ENCODE assay signal across 34 cellular contexts in genomic region chr11:20078846-20079245, GRCh38.
"Had no signal": no experiment of that assay in that cellular context is flagged by ENCODE, and none has a peak within 500 bp of the region (broad histone marks: within the 10 kb centered on the region; RNA-seq: fewer than 3 reads in every experiment).

No MANE protein-coding gene starts in this region.

- H3K4me3 ChIP-seq: colonic mucosa, esophagus squamous epithelium, gastroesophageal sphincter had no signal

- H3K27ac Mint-ChIP-seq: activated CD4-positive, alpha-beta memory T cell treated with anti-CD3 and anti-CD28 coated beads, Interleukin-2, amount 10 ng/mL, durations not matched to agents 7 days and 5 days; activated CD4-positive, alpha-beta T cell treated with anti-CD3 and anti-CD28 coated beads, Interleukin-2, amount 10 ng/mL, durations not matched to agents 7 days and 5 days; activated naive CD8-positive, alpha-beta T cell; activated T-cell treated with anti-CD3 and anti-CD28 coated beads, Interleukin-2, amount 50 U/mL, for 24 hours; activated T-helper 17 cell treated with anti-CD3 and anti-CD28 coated beads, Interleukin-2, amount 50 U/mL, for 72 hours; T-helper 17 cell; T-helper 2 cell treated with Interferon-gamma antibody and Interleukin-4, amounts not matched to agents 5 μg/mL and 100 μg/mL, for 36 hours; WTC11 had no signal

- H3K27me3 Mint-ChIP-seq: activated T-helper 17 cell treated with anti-CD3 and anti-CD28 coated beads, Interleukin-2, amount 50 U/mL, for 72 hours had no signal

- H3K36me3 Mint-ChIP-seq: activated naive CD8-positive, alpha-beta T cell had no signal

- DNase-seq: activated CD4-positive, alpha-beta memory T cell treated with anti-CD3 and anti-CD28 coated beads, Interleukin-2, amount 10 ng/mL, durations not matched to agents 7 days and 5 days; activated CD4-positive, alpha-beta T cell treated with anti-CD3 and anti-CD28 coated beads for 1 hour; activated CD4-positive, alpha-beta T cell treated with anti-CD3 and anti-CD28 coated beads for 4 hours; activated CD4-positive, alpha-beta T cell treated with anti-CD3 and anti-CD28 coated beads, Interleukin-2, amount 10 ng/mL, durations not matched to agents 7 days and 5 days; activated CD4-positive, alpha-beta T cell treated with anti-CD3 and anti-CD28 coated beads, Interleukin-2, amount 50 U/mL, for 4 hours; activated CD8-positive, alpha-beta memory T cell treated with anti-CD3 and anti-CD28 coated beads, Interleukin-2, amount 50 U/mL, for 48 hours; activated effector memory CD4-positive, alpha-beta T cell treated with Interleukin-2 at 50 U/mL for 16 hours; activated gamma-delta T cell treated with Interleukin-2 at 50 U/mL for 16 hours; activated naive CD4-positive, alpha-beta T cell treated with anti-CD3 and anti-CD28 coated beads, Interleukin-2, amount 50 U/mL, for 16 hours; activated naive CD4-positive, alpha-beta T cell treated with Interleukin-2 at 50 U/mL for 16 hours; activated T-cell treated with anti-CD3 and anti-CD28 coated beads for 4 hours; activated T-cell treated with anti-CD3 and anti-CD28 coated beads, Interleukin-2, amount 50 U/mL, for 24 hours; amniotic stem cell; anterior cingulate cortex; brain microvascular endothelial cell; caudate nucleus; cerebellar nuclear complex; colonic mucosa; effector CD8-positive, alpha-beta T cell; esophagus squamous epithelium; foreskin melanocyte; T-helper 1 cell; T-helper 17 cell; T1000 had no signal

- H3K4me3 Mint-ChIP-seq: activated CD4-positive, alpha-beta memory T cell treated with anti-CD3 and anti-CD28 coated beads, Interleukin-2, amount 10 ng/mL, durations not matched to agents 7 days and 5 days; activated CD4-positive, alpha-beta T cell treated with anti-CD3 and anti-CD28 coated beads, Interleukin-2, amount 10 ng/mL, durations not matched to agents 7 days and 5 days; activated naive CD8-positive, alpha-beta T cell; activated T-cell treated with anti-CD3 and anti-CD28 coated beads, Interleukin-2, amount 50 U/mL, for 24 hours; activated T-helper 17 cell treated with anti-CD3 and anti-CD28 coated beads, Interleukin-2, amount 50 U/mL, for 72 hours; T-helper 17 cell; T-helper 2 cell treated with Interferon-gamma antibody and Interleukin-4, amounts not matched to agents 5 μg/mL and 100 μg/mL, for 36 hours; WTC11 had no signal

- H3K27ac ChIP-seq: brain microvascular endothelial cell, colonic mucosa, epithelial cell of prostate, esophagus squamous epithelium, gastroesophageal sphincter had no signal

- ATAC-seq: activated T-helper 17 cell treated with anti-CD3 and anti-CD28 coated beads, Interleukin-2, amount 50 U/mL, for 72 hours; gastroesophageal sphincter; T-helper 17 cell; WTC11 had no signal

- H3K9me3 Mint-ChIP-seq: activated CD4-positive, alpha-beta memory T cell treated with anti-CD3 and anti-CD28 coated beads, Interleukin-2, amount 10 ng/mL, durations not matched to agents 7 days and 5 days; activated CD4-positive, alpha-beta T cell treated with anti-CD3 and anti-CD28 coated beads, Interleukin-2, amount 10 ng/mL, durations not matched to agents 7 days and 5 days; activated T-cell treated with anti-CD3 and anti-CD28 coated beads, Interleukin-2, amount 50 U/mL, for 24 hours; activated T-helper 17 cell treated with anti-CD3 and anti-CD28 coated beads, Interleukin-2, amount 50 U/mL, for 72 hours; T-helper 2 cell treated with Interferon-gamma antibody and Interleukin-4, amounts not matched to agents 5 μg/mL and 100 μg/mL, for 36 hours had no signal

- FAIRE-seq: astrocyte, bronchial epithelial cell, endometrium, endothelial cell of umbilical vein had no signal

- H3K36me3 ChIP-seq: colonic mucosa had no signal

- H3K4me1 Mint-ChIP-seq: activated T-helper 17 cell treated with anti-CD3 and anti-CD28 coated beads, Interleukin-2, amount 50 U/mL, for 72 hours had no signal

- H3K27me3 ChIP-seq: brain microvascular endothelial cell, colonic mucosa, esophagus squamous epithelium, gastroesophageal sphincter had no signal

- H3K9me3 ChIP-seq: colonic mucosa, esophagus squamous epithelium, gastroesophageal sphincter had no signal

- H3K4me1 ChIP-seq: colonic mucosa, gastroesophageal sphincter had no signal
